1 cellular context compared by ENCODE assay signal in the genomic region with DNA sequence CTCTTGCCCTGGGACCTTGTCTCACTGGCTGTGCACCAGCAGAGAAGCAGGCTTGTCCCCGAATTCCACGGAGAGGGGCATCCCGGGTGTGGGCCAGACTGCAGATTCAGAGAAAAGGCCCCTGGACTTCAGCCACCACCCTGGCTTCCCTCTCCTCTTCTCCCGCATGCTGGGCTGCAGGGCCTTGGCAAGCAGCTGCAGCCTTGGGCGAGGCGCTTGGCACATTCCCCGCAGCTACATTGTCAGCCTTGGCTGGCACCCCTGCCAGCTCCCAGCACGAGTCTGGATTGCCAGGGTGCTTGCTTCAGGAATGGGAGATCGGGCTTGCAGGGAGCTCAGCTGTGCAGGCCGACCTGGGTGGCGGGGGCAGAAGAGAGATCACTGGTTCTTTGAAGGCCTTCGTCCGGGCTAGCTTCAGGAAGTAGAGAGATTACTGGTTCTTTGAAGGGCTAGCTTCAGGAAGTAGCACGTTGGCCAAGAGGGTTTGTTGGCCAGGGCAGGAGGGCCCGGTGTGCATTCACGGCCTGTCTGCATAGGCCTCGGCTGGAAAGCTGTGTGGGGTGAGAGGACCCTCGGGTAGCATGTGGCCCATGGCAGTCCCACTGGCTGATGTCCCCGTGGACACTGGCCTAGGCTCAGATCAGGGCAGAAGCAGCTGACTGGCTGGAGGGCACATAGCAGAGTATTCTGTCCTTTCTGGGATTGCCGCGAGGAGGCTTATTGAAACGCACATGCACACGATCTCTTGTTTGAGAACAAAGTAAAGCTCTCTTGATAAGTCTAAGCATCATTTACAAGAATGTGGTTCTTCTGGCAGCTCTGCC.
TF ChIP-seq lines count a peak whose summit lies in the region.

No MANE protein-coding gene starts in this region.

TF ChIP-seq in IMR-90, 13 proteins besides CTCF, POLR2A, EP300 and RAD21:
- TF ChIP-seq NFE2L2 (IDR thresholded peaks at IDR 0.05; ENCODE audit: low read depth, low read length) (no peak), RCOR1 (IDR thresholded peaks at IDR 0.05; ENCODE audit: insufficient replicate concordance, low read length) (no peak), CEBPB (IDR thresholded peaks at IDR 0.05; ENCODE audit: low read depth, low read length) (no peak), MAFK (IDR thresholded peaks at IDR 0.05; ENCODE audit: low read depth, low read length) (no peak), RFX5 (IDR thresholded peaks at IDR 0.05; ENCODE audit: low read depth, low read length) (no peak), MXI1 (IDR thresholded peaks at IDR 0.05; ENCODE audit: borderline replicate concordance, low read depth, low read length) (no peak), FOS (IDR thresholded peaks at IDR 0.05; ENCODE audit: low read depth, low read length) (no peak), MAZ (IDR thresholded peaks at IDR 0.05; ENCODE audit: borderline replicate concordance, low read depth, low read length) (no peak), CHD1 (IDR thresholded peaks at IDR 0.05; ENCODE audit: low read depth, low read length) (no peak)
- TF ChIP-seq, protein P1, sequence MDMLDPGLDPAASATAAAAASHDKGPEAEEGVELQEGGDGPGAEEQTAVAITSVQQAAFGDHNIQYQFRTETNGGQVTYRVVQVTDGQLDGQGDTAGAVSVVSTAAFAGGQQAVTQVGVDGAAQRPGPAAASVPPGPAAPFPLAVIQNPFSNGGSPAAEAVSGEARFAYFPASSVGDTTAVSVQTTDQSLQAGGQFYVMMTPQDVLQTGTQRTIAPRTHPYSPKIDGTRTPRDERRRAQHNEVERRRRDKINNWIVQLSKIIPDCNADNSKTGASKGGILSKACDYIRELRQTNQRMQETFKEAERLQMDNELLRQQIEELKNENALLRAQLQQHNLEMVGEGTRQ (IDR thresholded peaks at IDR 0.05; ENCODE audit: low read depth, low read length) = no peak
- TF ChIP-seq, protein P2, sequence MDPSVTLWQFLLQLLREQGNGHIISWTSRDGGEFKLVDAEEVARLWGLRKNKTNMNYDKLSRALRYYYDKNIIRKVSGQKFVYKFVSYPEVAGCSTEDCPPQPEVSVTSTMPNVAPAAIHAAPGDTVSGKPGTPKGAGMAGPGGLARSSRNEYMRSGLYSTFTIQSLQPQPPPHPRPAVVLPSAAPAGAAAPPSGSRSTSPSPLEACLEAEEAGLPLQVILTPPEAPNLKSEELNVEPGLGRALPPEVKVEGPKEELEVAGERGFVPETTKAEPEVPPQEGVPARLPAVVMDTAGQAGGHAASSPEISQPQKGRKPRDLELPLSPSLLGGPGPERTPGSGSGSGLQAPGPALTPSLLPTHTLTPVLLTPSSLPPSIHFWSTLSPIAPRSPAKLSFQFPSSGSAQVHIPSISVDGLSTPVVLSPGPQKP (IDR thresholded peaks at IDR 0.05; ENCODE audit: borderline replicate concordance, low read depth, low read length) = no peak
